Comparison of ENCODE assay signal across 1 cellular context in the genomic region with DNA sequence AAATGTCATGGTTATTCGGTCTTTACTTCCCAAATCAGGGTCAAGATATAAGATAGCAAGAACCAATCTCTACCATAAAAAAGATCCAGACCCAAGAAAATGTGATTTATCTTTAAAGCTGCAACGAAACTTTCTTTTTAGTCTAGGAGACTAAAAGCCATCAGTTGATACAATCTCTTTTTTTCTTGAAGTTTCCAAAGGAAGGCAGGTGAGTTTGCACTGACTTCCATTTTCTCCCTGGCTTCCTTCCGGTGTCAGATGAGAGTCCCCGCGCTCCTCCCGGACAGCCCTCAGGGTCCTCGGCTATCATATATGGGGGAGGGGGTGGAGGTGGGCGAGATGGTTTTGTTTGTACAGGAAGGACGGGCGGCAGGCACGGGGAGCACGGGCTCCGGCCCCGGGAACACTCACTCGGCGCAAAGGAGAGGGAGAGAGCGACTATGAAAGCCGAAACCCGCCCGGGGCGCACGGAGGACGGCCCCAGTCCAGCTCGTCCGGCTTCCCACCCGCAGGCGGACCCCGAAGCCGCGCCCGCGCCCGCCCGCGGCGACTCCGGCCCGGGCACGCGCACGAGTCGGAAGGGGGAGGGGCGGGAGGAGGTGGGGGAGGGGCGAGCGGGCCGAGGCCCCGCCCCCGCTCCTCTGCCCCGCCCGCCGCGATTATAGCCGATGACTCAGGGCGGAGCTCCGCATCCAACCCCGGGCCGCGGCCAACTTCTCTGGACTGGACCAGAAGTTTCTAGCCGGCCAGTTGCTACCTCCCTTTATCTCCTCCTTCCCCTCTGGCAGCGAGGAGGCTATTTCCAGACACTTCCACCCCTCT.
TF ChIP-seq lines count a peak whose summit lies in the region.

BAG3 (plus strand) TSS at position 689 of the 822 bp plus-strand sequence. CDS start 296 bp downstream, outside the sequence.

TF ChIP-seq in H1, 55 proteins besides CTCF, POLR2A, EP300 and RAD21:
- TF ChIP-seq TBP (IDR thresholded peaks at IDR 0.05; ENCODE audit: low read depth, low read length) (peak; percentile 72), RBBP5 (IDR thresholded peaks at IDR 0.05; ENCODE audit: borderline replicate concordance, low read depth, low read length) (peak; percentile 43; the same call in 1 of the 2 replicates), TAF7 (optimal IDR thresholded peaks at IDR 0.05; ENCODE audit: borderline replicate concordance, low read depth, low read length) (peak; percentile 2), PHF8 (conservative IDR thresholded peaks at IDR 0.05; ENCODE audit: low read depth, low read length) (peak; percentile 85), ASH2L (IDR thresholded peaks at IDR 0.05; ENCODE audit: low read length) (peak; percentile 87), CHD2 (IDR thresholded peaks at IDR 0.05; ENCODE audit: low read length) (no peak; the same call in 1 of the 2 replicates), RXRA (IDR thresholded peaks at IDR 0.05; ENCODE audit: insufficient read depth, low read depth, low read length) (no peak), CBX5 (IDR thresholded peaks at IDR 0.05; ENCODE audit: low read depth, low read length) (no peak), YY1 (IDR thresholded peaks at IDR 0.05; ENCODE audit: low read depth, low read length) (peak; percentile 55; the same call in 1 of the 2 replicates), TAF1 (IDR thresholded peaks at IDR 0.05; ENCODE audit: low read depth, low read length) (peak; percentile 90), CTBP2 (IDR thresholded peaks at IDR 0.05; ENCODE audit: borderline replicate concordance, insufficient read depth, insufficient read length, low read length) (no peak), NANOG (IDR thresholded peaks at IDR 0.05; ENCODE audit: insufficient read depth, low read depth, low read length, poor library complexity, severe bottlenecking) (no peak), KDM1A (IDR thresholded peaks at IDR 0.05; ENCODE audit: borderline replicate concordance, low read length) (peak; percentile 31; the same call in 1 of the 2 replicates), MAX (IDR thresholded peaks at IDR 0.05) (peak; percentile 54), CEBPB (IDR thresholded peaks at IDR 0.05; ENCODE audit: low read depth, low read length) (no peak), POLR2AphosphoS5 (IDR thresholded peaks at IDR 0.05; ENCODE audit: low read depth, low read length) (peak; percentile 79), JUND (IDR thresholded peaks at IDR 0.05; ENCODE audit: low read length) (peak; percentile 59; the same call in 1 of the 2 replicates), E2F6 (IDR thresholded peaks at IDR 0.05) (no peak), SP1 (IDR thresholded peaks at IDR 0.05; ENCODE audit: low read depth, low read length) (peak; percentile 57; the same call in 1 of the 2 replicates), SP4 (IDR thresholded peaks at IDR 0.05; ENCODE audit: low read length) (peak; percentile 80; the same call in 1 of the 2 replicates), BRCA1 (IDR thresholded peaks at IDR 0.05; ENCODE audit: low read depth, low read length) (no peak)
